In the genomic region with DNA sequence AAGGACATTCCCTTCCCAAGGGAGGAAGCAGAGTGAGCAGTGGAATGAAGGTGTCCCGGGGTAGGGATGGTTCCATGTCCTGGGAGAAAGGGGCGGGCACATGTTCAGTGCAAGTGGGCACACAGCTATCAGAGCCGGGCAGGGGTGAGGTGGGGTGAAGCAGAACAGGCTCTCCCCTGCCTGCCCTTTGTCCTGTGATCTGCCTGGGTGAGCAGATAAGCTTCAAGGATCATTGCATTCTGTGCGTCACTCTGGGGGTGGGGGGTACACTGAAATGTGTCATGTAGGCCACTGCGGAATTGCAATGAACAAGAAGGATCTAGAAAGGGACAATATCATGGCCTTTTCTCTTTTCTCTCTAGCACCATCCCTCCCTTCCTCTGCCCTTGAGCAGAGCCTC, we compare ENCODE assay signal across 1 cellular context.
TF ChIP-seq lines count a peak whose summit lies in the region.

No MANE protein-coding gene starts in this region.

TF ChIP-seq in K562, 482 proteins besides CTCF, POLR2A, EP300 and RAD21 (continued from another document and continues in another):
- TF ChIP-seq, protein P1, sequence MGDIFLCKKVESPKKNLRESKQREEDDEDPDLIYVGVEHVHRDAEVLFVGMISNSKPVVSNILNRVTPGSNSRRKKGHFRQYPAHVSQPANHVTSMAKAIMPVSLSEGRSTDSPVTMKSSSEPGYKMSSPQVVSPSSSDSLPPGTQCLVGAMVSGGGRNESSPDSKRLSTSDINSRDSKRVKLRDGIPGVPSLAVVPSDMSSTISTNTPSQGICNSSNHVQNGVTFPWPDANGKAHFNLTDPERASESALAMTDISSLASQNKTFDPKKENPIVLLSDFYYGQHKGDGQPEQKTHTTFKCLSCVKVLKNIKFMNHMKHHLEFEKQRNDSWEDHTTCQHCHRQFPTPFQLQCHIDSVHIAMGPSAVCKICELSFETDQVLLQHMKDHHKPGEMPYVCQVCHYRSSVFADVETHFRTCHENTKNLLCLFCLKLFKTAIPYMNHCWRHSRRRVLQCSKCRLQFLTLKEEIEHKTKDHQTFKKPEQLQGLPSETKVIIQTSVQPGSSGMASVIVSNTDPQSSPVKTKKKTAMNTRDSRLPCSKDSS (IDR thresholded peaks at IDR 0.05; ENCODE audit: low read depth, partially characterized antibody) = no peak
- TF ChIP-seq U2AF1 (optimal IDR thresholded peaks at IDR 0.05; ENCODE audit: low read depth, low read length) = no peak
- no peak for TF ChIP-seq ZNF436 (CRISPR knock-in tag; IDR thresholded peaks at IDR 0.05)
- TF ChIP-seq DMBX1 (CRISPR knock-in tag; IDR thresholded peaks at IDR 0.05; ENCODE audit: borderline replicate concordance) = peak; percentile 27; the same call in 1 of the 2 replicates
- TF ChIP-seq, protein P2, sequence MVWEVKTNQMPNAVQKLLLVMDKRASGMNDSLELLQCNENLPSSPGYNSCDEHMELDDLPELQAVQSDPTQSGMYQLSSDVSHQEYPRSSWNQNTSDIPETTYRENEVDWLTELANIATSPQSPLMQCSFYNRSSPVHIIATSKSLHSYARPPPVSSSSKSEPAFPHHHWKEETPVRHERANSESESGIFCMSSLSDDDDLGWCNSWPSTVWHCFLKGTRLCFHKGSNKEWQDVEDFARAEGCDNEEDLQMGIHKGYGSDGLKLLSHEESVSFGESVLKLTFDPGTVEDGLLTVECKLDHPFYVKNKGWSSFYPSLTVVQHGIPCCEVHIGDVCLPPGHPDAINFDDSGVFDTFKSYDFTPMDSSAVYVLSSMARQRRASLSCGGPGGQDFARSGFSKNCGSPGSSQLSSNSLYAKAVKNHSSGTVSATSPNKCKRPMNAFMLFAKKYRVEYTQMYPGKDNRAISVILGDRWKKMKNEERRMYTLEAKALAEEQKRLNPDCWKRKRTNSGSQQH (CRISPR knock-in tag; IDR thresholded peaks at IDR 0.05) = no peak
- TF ChIP-seq, protein P3, sequence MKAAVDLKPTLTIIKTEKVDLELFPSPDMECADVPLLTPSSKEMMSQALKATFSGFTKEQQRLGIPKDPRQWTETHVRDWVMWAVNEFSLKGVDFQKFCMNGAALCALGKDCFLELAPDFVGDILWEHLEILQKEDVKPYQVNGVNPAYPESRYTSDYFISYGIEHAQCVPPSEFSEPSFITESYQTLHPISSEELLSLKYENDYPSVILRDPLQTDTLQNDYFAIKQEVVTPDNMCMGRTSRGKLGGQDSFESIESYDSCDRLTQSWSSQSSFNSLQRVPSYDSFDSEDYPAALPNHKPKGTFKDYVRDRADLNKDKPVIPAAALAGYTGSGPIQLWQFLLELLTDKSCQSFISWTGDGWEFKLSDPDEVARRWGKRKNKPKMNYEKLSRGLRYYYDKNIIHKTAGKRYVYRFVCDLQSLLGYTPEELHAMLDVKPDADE (conservative IDR thresholded peaks at IDR 0.05; ENCODE audit: control insufficient read depth, low read depth, low read length) = no peak
- no peak for TF ChIP-seq SMAD1 (IDR thresholded peaks at IDR 0.05; ENCODE audit: low read depth, low read length, partially characterized antibody)
- TF ChIP-seq CHD2 (IDR thresholded peaks at IDR 0.05; ENCODE audit: low read depth, low read length) = no peak
- peak in 1 of 2 experiments; percentile 63; a peak in 2 of 4 replicates for TF ChIP-seq HDAC1 (IDR thresholded peaks at IDR 0.05)
- TF ChIP-seq NELFE (IDR thresholded peaks at IDR 0.05; ENCODE audit: insufficient read depth, insufficient read length) = no peak
- TF ChIP-seq, protein P4, sequence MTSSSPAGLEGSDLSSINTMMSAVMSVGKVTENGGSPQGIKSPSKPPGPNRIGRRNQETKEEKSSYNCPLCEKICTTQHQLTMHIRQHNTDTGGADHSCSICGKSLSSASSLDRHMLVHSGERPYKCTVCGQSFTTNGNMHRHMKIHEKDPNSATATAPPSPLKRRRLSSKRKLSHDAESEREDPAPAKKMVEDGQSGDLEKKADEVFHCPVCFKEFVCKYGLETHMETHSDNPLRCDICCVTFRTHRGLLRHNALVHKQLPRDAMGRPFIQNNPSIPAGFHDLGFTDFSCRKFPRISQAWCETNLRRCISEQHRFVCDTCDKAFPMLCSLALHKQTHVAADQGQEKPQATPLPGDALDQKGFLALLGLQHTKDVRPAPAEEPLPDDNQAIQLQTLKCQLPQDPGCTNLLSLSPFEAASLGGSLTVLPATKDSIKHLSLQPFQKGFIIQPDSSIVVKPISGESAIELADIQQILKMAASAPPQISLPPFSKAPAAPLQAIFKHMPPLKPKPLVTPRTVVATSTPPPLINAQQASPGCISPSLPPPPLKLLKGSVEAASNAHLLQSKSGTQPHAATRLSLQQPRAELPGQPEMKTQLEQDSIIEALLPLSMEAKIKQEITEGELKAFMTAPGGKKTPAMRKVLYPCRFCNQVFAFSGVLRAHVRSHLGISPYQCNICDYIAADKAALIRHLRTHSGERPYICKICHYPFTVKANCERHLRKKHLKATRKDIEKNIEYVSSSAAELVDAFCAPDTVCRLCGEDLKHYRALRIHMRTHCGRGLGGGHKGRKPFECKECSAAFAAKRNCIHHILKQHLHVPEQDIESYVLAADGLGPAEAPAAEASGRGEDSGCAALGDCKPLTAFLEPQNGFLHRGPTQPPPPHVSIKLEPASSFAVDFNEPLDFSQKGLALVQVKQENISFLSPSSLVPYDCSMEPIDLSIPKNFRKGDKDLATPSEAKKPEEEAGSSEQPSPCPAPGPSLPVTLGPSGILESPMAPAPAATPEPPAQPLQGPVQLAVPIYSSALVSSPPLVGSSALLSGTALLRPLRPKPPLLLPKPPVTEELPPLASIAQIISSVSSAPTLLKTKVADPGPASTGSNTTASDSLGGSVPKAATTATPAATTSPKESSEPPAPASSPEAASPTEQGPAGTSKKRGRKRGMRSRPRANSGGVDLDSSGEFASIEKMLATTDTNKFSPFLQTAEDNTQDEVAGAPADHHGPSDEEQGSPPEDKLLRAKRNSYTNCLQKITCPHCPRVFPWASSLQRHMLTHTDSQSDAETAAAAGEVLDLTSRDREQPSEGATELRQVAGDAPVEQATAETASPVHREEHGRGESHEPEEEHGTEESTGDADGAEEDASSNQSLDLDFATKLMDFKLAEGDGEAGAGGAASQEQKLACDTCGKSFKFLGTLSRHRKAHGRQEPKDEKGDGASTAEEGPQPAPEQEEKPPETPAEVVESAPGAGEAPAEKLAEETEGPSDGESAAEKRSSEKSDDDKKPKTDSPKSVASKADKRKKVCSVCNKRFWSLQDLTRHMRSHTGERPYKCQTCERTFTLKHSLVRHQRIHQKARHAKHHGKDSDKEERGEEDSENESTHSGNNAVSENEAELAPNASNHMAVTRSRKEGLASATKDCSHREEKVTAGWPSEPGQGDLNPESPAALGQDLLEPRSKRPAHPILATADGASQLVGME (CRISPR knock-in tag; IDR thresholded peaks at IDR 0.05) = no peak
- no peak for TF ChIP-seq DNMT1 (IDR thresholded peaks at IDR 0.05)
- TF ChIP-seq, protein P5, sequence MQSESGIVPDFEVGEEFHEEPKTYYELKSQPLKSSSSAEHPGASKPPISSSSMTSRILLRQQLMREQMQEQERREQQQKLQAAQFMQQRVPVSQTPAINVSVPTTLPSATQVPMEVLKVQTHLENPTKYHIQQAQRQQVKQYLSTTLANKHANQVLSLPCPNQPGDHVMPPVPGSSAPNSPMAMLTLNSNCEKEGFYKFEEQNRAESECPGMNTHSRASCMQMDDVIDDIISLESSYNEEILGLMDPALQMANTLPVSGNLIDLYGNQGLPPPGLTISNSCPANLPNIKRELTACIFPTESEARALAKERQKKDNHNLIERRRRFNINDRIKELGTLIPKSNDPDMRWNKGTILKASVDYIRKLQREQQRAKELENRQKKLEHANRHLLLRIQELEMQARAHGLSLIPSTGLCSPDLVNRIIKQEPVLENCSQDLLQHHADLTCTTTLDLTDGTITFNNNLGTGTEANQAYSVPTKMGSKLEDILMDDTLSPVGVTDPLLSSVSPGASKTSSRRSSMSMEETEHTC (IDR thresholded peaks at IDR 0.05) = peak; percentile 95
- TF ChIP-seq TEAD1 (CRISPR knock-in tag; IDR thresholded peaks at IDR 0.05) = peak in 1 of 2 experiments; percentile 72; a peak in 1 of 4 replicates
- peak; percentile 85 for TF ChIP-seq SOX6 (IDR thresholded peaks at IDR 0.05)
- TF ChIP-seq, protein P6, sequence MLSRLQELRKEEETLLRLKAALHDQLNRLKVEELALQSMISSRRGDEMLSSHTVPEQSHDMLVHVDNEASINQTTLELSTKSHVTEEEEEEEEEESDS (CRISPR knock-in tag; IDR thresholded peaks at IDR 0.05) = no peak
- no peak for TF ChIP-seq ZNF696 (CRISPR knock-in tag; conservative IDR thresholded peaks at IDR 0.05)
- no peak for TF ChIP-seq CBX3 (IDR thresholded peaks at IDR 0.05; ENCODE audit: borderline replicate concordance in 1 of 2, low read length in 2 of 2)
- TF ChIP-seq, protein P7, sequence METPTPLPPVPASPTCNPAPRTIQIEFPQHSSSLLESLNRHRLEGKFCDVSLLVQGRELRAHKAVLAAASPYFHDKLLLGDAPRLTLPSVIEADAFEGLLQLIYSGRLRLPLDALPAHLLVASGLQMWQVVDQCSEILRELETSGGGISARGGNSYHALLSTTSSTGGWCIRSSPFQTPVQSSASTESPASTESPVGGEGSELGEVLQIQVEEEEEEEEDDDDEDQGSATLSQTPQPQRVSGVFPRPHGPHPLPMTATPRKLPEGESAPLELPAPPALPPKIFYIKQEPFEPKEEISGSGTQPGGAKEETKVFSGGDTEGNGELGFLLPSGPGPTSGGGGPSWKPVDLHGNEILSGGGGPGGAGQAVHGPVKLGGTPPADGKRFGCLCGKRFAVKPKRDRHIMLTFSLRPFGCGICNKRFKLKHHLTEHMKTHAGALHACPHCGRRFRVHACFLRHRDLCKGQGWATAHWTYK (CRISPR knock-in tag; IDR thresholded peaks at IDR 0.05) = peak; percentile 46; the same call in 1 of the 2 replicates
- TF ChIP-seq ZNF79 (CRISPR knock-in tag; IDR thresholded peaks at IDR 0.05; ENCODE audit: low read depth) = no peak
- no peak for TF ChIP-seq PCBP1 (IDR thresholded peaks at IDR 0.05; ENCODE audit: low read depth, low read length, poor library complexity, severe bottlenecking)
- TF ChIP-seq, protein P8, sequence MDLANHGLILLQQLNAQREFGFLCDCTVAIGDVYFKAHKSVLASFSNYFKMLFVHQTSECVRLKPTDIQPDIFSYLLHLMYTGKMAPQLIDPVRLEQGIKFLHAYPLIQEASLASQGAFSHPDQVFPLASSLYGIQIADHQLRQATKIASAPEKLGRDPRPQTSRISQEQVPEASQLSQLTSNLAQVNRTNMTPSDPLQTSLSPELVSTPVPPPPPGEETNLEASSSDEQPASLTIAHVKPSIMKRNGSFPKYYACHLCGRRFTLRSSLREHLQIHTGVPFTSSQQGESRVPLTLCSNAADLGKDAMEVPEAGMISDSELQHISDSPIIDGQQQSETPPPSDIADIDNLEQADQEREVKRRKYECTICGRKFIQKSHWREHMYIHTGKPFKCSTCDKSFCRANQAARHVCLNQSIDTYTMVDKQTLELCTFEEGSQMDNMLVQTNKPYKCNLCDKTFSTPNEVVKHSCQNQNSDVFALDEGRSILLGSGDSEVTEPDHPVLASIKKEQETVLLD (IDR thresholded peaks at IDR 0.05) = no peak
- TF ChIP-seq TCF7L2 (IDR thresholded peaks at IDR 0.05; ENCODE audit: low read depth, low read length) = no peak
- TF ChIP-seq, protein P9, sequence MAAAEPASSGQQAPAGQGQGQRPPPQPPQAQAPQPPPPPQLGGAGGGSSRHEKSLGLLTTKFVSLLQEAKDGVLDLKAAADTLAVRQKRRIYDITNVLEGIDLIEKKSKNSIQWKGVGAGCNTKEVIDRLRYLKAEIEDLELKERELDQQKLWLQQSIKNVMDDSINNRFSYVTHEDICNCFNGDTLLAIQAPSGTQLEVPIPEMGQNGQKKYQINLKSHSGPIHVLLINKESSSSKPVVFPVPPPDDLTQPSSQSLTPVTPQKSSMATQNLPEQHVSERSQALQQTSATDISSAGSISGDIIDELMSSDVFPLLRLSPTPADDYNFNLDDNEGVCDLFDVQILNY (CRISPR knock-in tag; IDR thresholded peaks at IDR 0.05) = no peak
- TF ChIP-seq E2F3 (CRISPR knock-in tag; IDR thresholded peaks at IDR 0.05) = no peak
- TF ChIP-seq, protein P10, sequence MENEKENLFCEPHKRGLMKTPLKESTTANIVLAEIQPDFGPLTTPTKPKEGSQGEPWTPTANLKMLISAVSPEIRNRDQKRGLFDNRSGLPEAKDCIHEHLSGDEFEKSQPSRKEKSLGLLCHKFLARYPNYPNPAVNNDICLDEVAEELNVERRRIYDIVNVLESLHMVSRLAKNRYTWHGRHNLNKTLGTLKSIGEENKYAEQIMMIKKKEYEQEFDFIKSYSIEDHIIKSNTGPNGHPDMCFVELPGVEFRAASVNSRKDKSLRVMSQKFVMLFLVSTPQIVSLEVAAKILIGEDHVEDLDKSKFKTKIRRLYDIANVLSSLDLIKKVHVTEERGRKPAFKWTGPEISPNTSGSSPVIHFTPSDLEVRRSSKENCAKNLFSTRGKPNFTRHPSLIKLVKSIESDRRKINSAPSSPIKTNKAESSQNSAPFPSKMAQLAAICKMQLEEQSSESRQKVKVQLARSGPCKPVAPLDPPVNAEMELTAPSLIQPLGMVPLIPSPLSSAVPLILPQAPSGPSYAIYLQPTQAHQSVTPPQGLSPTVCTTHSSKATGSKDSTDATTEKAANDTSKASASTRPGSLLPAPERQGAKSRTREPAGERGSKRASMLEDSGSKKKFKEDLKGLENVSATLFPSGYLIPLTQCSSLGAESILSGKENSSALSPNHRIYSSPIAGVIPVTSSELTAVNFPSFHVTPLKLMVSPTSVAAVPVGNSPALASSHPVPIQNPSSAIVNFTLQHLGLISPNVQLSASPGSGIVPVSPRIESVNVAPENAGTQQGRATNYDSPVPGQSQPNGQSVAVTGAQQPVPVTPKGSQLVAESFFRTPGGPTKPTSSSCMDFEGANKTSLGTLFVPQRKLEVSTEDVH (IDR thresholded peaks at IDR 0.05; ENCODE audit: low read depth, partially characterized antibody) = no peak
- TF ChIP-seq, protein P11, sequence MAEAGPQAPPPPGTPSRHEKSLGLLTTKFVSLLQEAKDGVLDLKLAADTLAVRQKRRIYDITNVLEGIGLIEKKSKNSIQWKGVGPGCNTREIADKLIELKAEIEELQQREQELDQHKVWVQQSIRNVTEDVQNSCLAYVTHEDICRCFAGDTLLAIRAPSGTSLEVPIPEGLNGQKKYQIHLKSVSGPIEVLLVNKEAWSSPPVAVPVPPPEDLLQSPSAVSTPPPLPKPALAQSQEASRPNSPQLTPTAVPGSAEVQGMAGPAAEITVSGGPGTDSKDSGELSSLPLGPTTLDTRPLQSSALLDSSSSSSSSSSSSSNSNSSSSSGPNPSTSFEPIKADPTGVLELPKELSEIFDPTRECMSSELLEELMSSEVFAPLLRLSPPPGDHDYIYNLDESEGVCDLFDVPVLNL (CRISPR knock-in tag; IDR thresholded peaks at IDR 0.05; ENCODE audit: low read depth) = no peak
- TF ChIP-seq ZNF133 (CRISPR knock-in tag; IDR thresholded peaks at IDR 0.05) = no peak
- TF ChIP-seq ZNF197 (CRISPR knock-in tag; IDR thresholded peaks at IDR 0.05; ENCODE audit: low read depth) = 0 out of 2 replicates have a peak, but pooled peaks have one; percentile 49
- TF ChIP-seq, protein P12, sequence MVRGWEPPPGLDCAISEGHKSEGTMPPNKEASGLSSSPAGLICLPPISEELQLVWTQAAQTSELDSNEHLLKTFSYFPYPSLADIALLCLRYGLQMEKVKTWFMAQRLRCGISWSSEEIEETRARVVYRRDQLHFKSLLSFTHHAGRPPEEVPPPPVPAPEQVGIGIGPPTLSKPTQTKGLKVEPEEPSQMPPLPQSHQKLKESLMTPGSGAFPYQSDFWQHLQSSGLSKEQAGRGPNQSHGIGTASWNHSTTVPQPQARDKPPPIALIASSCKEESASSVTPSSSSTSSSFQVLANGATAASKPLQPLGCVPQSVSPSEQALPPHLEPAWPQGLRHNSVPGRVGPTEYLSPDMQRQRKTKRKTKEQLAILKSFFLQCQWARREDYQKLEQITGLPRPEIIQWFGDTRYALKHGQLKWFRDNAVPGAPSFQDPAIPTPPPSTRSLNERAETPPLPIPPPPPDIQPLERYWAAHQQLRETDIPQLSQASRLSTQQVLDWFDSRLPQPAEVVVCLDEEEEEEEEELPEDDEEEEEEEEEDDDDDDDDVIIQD (CRISPR knock-in tag; IDR thresholded peaks at IDR 0.05) = no peak
- TF ChIP-seq YBX1 (IDR thresholded peaks at IDR 0.05) = no peak
- TF ChIP-seq HDAC8 (tag; IDR thresholded peaks at IDR 0.05) = no peak
- TF ChIP-seq MAZ (CRISPR knock-in tag; conservative IDR thresholded peaks at IDR 0.05 in 1 of 2, IDR thresholded peaks at IDR 0.05 in 1 of 2) = peak in 1 of 2 experiments; percentile 80; a peak in 2 of 4 replicates
- TF ChIP-seq SREBF1 (IDR thresholded peaks at IDR 0.05; ENCODE audit: borderline replicate concordance, low read depth, low read length) = no peak
